23 cellular contexts compared by ENCODE assay signal in genomic region chr11:94757037-94757681, GRCh38. TPM values are rescaled to one million over a fixed set of nuclear protein-coding genes. Genes with fewer than 3 reads are reported as not detected.
A peak's percentile ranks its signal among the peaks of the same experiment; 100 is the strongest.
DNase-seq lines count a peak whose midpoint lies in the region; ATAC-seq and TF ChIP-seq lines count a peak whose summit lies in the region.
"Had no signal": no experiment of that assay in that cellular context is flagged by ENCODE, and none has a peak within 500 bp of the region (broad histone marks: within the 10 kb centered on the region; RNA-seq: fewer than 3 reads in every experiment).

No MANE protein-coding gene starts in this region.

- H3K9me2 ChIP-seq in Loucy (replicated peaks; ENCODE audit: low read depth, low read length): no peaks in the 10 kb centered on the region

- no peaks in the 10 kb centered on the region for H3K79me2 ChIP-seq in Loucy (ENCODE audit: insufficient read depth, low read length)

- no peak overlapping the region for H4K8ac ChIP-seq in neuronal stem cell (ENCODE audit: low read depth, low read length)

- H3K4me3 ChIP-seq in Loucy (ENCODE audit: low read length, poor library complexity, severe bottlenecking) (peak overlapping the region; percentile 5), neuronal stem cell (ENCODE audit: low read length in 2 of 2) (no peak overlapping the region)
- H3K4me3 ChIP-seq: adrenal gland, cardiac muscle cell, left lung, right atrium auricular region had no signal

- H3K4ac ChIP-seq in neuronal stem cell (ENCODE audit: low read length): no peak overlapping the region

- peak overlapping the region; percentile 14; the same call in 1 of the 2 replicates for H2AFZ ChIP-seq in Loucy (ENCODE audit: low read length)
- peak overlapping the region; percentile 5 for H2AFZ ChIP-seq in neuronal stem cell (ENCODE audit: low read length)

- H3K27me3 Mint-ChIP-seq in natural killer cell (ENCODE audit: low read depth in 2 of 2): peaks cover 13 to 15% of the 10 kb centered on the region in 2 donors

- no peak overlapping the region for H4K91ac ChIP-seq in neuronal stem cell (ENCODE audit: low read depth, low read length, poor library complexity)

- WGBS in neuronal stem cell (ENCODE audit: extremely low coverage in 2 of 2, insufficient read length in 2 of 2, insufficient replicate concordance in 1 of 2), 2 donors: no CpG with 5 or more reads among the region's 4 CpGs

- no peaks in the 10 kb centered on the region for H4K20me1 ChIP-seq in Loucy (ENCODE audit: insufficient read depth, low read length, poor library complexity, severe bottlenecking)

- H3K9me3 Mint-ChIP-seq in natural killer cell: no peaks in the 10 kb centered on the region
- H3K9me3 Mint-ChIP-seq: H9; stimulated activated memory B cell treated with anti-CD40 and anti-IgM and Interleukin-4, amounts not matched to agents 10 μg/mL and 1 μg/mL and 100 μg/mL, for 72 hours had no signal

- H3K27ac ChIP-seq in neuronal stem cell (replicated peaks; ENCODE audit: low read length): no peak overlapping the region
- H3K27ac ChIP-seq: adrenal gland, cardiac muscle cell, left lung, right atrium auricular region had no signal

- no peak overlapping the region for H3K14ac ChIP-seq in neuronal stem cell (ENCODE audit: low read length)

- no peak overlapping the region for H3K23ac ChIP-seq in neuronal stem cell (ENCODE audit: low read depth, low read length, poor library complexity)

- H3K18ac ChIP-seq in neuronal stem cell (ENCODE audit: low read length): no peak overlapping the region

- H3K4me3 Mint-ChIP-seq in natural killer cell: no peak overlapping the region
- H3K4me3 Mint-ChIP-seq: activated CD4-positive, alpha-beta T cell treated with anti-CD3 and anti-CD28 coated beads for 36 hours; activated CD8-positive, alpha-beta memory T cell treated with anti-CD3 and anti-CD28 coated beads, Interleukin-2, amount 10 ng/mL, durations not matched to agents 7 days and 5 days; H9; stimulated activated memory B cell treated with anti-CD40 and anti-IgM and Interleukin-4, amounts not matched to agents 10 μg/mL and 1 μg/mL and 100 μg/mL, for 72 hours had no signal

- peak; percentile 74 for ATAC-seq in HG02759 (IDR thresholded peaks at IDR 0.05; ENCODE audit: unreplicated experiment)
- ATAC-seq in natural killer cell: no peak
- ATAC-seq: activated CD4-positive, alpha-beta T cell treated with anti-CD3 and anti-CD28 coated beads for 36 hours; activated CD8-positive, alpha-beta memory T cell treated with anti-CD3 and anti-CD28 coated beads, Interleukin-2, amount 10 ng/mL, durations not matched to agents 7 days and 5 days; left lung; SK-N-SH treated with all-trans-retinoic acid at 6 μM for 48 hours; stimulated activated memory B cell treated with anti-CD40 and anti-IgM and Interleukin-4, amounts not matched to agents 10 μg/mL and 1 μg/mL and 100 μg/mL, for 72 hours had no signal

- no peak overlapping the region for H2BK5ac ChIP-seq in neuronal stem cell (ENCODE audit: low read length)

- H3K9ac ChIP-seq in Loucy (ENCODE audit: low read depth, low read length, poor library complexity, severe bottlenecking) (no peak overlapping the region), neuronal stem cell (ENCODE audit: low read depth, low read length, poor library complexity) (no peak overlapping the region)

- H3K4me1 Mint-ChIP-seq in natural killer cell: no peaks in the 10 kb centered on the region
- H3K4me1 Mint-ChIP-seq: activated CD4-positive, alpha-beta T cell treated with anti-CD3 and anti-CD28 coated beads for 36 hours; activated CD8-positive, alpha-beta memory T cell treated with anti-CD3 and anti-CD28 coated beads, Interleukin-2, amount 10 ng/mL, durations not matched to agents 7 days and 5 days; stimulated activated memory B cell treated with anti-CD40 and anti-IgM and Interleukin-4, amounts not matched to agents 10 μg/mL and 1 μg/mL and 100 μg/mL, for 72 hours had no signal

- intact Hi-C loops in natural killer cell (cut with micrococcal nuclease): no loop called here

- H3K27me3 ChIP-seq in Loucy (ENCODE audit: insufficient read depth, low read length, poor library complexity, severe bottlenecking) (no peaks in the 10 kb centered on the region), neuronal stem cell (ENCODE audit: control insufficient read depth in 3 of 3, insufficient read depth in 3 of 3, low read depth in 1 of 3, low read length in 3 of 3) (no peaks in the 10 kb centered on the region)
- H3K27me3 ChIP-seq: adrenal gland, BE2C, left lung, right atrium auricular region had no signal

- H3K27ac Mint-ChIP-seq in natural killer cell: no peak overlapping the region
- H3K27ac Mint-ChIP-seq: activated CD4-positive, alpha-beta T cell treated with anti-CD3 and anti-CD28 coated beads for 36 hours; activated CD8-positive, alpha-beta memory T cell treated with anti-CD3 and anti-CD28 coated beads, Interleukin-2, amount 10 ng/mL, durations not matched to agents 7 days and 5 days; H9; stimulated activated memory B cell treated with anti-CD40 and anti-IgM and Interleukin-4, amounts not matched to agents 10 μg/mL and 1 μg/mL and 100 μg/mL, for 72 hours had no signal

- DNase-seq in NCI-H2107 treated with DMSO at 0.1 percent for 48 hours (lab: John Stamatoyannopoulos, UW; ENCODE audit: unreplicated experiment) (peak; percentile 10), NCI-H2107 (lab: John Stamatoyannopoulos, UW) (no peak), neuronal stem cell (ENCODE audit: low spot score) (no peak), GOT3 (lab: John Stamatoyannopoulos, UW) (no peak), NCI-H82 treated with DMSO at 0.1 percent for 48 hours (lab: John Stamatoyannopoulos, UW; ENCODE audit: unreplicated experiment) (no peak), natural killer cell (no peak)
- DNase-seq: 8988T; activated CD4-positive, alpha-beta T cell treated with anti-CD3 and anti-CD28 coated beads for 36 hours; activated CD8-positive, alpha-beta memory T cell treated with anti-CD3 and anti-CD28 coated beads, Interleukin-2, amount 10 ng/mL, durations not matched to agents 7 days and 5 days; adrenal gland; BE2C; Calu3; glutamatergic neuron; H9; left lung; NCI-H2171; T1000 had no signal

- H3K36me3 Mint-ChIP-seq in natural killer cell: no peaks in the 10 kb centered on the region
- H3K36me3 Mint-ChIP-seq: activated CD8-positive, alpha-beta memory T cell treated with anti-CD3 and anti-CD28 coated beads, Interleukin-2, amount 10 ng/mL, durations not matched to agents 7 days and 5 days; stimulated activated memory B cell treated with anti-CD40 and anti-IgM and Interleukin-4, amounts not matched to agents 10 μg/mL and 1 μg/mL and 100 μg/mL, for 72 hours had no signal

- no peak overlapping the region for H2BK15ac ChIP-seq in neuronal stem cell (ENCODE audit: low read length)

- no peaks in the 10 kb centered on the region for H3F3A ChIP-seq in Loucy (ENCODE audit: low read depth)

- no peaks in the 10 kb centered on the region for H3K36me3 ChIP-seq in Loucy (ENCODE audit: insufficient read depth, low read length)
- H3K36me3 ChIP-seq in neuronal stem cell (replicated peaks in 1 of 2; ENCODE audit: control insufficient read depth in 2 of 2, insufficient read depth in 2 of 2, low read length in 2 of 2): peaks cover 0 to 21% of the 10 kb centered on the region in 2 donors
- H3K36me3 ChIP-seq: adrenal gland, BE2C, cardiac muscle cell, left lung, right atrium auricular region had no signal

- no peaks in the 10 kb centered on the region for H3K79me1 ChIP-seq in neuronal stem cell (ENCODE audit: low read depth, low read length)

- H3K4me1 ChIP-seq in Loucy (ENCODE audit: insufficient read depth, low read length, poor library complexity, severe bottlenecking) (peaks cover 15% of the 10 kb centered on the region), neuronal stem cell (ENCODE audit: control insufficient read depth in 2 of 2, insufficient read depth in 1 of 2, low read depth in 1 of 2, low read length in 2 of 2) (peaks cover 0 to 15% of the 10 kb centered on the region in 2 donors)
- H3K4me1 ChIP-seq: adrenal gland, left lung, right atrium auricular region had no signal

- TF ChIP-seq CTCF in Loucy (conservative IDR thresholded peaks at IDR 0.05; ENCODE audit: low read length) (no peak), natural killer cell (IDR thresholded peaks at IDR 0.05) (no peak)

- H3K4me2 ChIP-seq in Loucy (ENCODE audit: low read depth, low read length, poor library complexity, severe bottlenecking) (peak overlapping the region; percentile 28), neuronal stem cell (ENCODE audit: insufficient read depth, low read length, poor library complexity, severe bottlenecking) (no peak overlapping the region)

- no peak overlapping the region for H2BK120ac ChIP-seq in neuronal stem cell (ENCODE audit: low read depth, low read length)

- H2BK12ac ChIP-seq in neuronal stem cell (ENCODE audit: low read length): no peak overlapping the region

- H3K9me3 ChIP-seq in Loucy (ENCODE audit: insufficient read depth, low read depth, low read length) (no peaks in the 10 kb centered on the region), neuronal stem cell (replicated peaks in 1 of 2; ENCODE audit: control insufficient read depth in 2 of 2, insufficient read depth in 1 of 2, low read depth in 1 of 2, low read length in 2 of 2) (no peaks in the 10 kb centered on the region)
- H3K9me3 ChIP-seq: adrenal gland, BE2C, left lung, right atrium auricular region had no signal

- no peak overlapping the region for H2AK5ac ChIP-seq in neuronal stem cell (ENCODE audit: low read depth, low read length)

RNA-seq across cellular contexts. Expression of gene AMOTL1, which starts 11.0 kb away (rescaled TPM):
- 12.4 TPM for polyA plus RNA-seq in neuronal stem cell (2013, experiment 1 of 2)
- 12.2 TPM for polyA plus RNA-seq in neuronal stem cell (2013, experiment 2 of 2)
- 1 to 10 TPM; 7.1 to 8.9 (median 8.7) TPM for total RNA-seq in natural killer cell
